In the genomic region with DNA sequence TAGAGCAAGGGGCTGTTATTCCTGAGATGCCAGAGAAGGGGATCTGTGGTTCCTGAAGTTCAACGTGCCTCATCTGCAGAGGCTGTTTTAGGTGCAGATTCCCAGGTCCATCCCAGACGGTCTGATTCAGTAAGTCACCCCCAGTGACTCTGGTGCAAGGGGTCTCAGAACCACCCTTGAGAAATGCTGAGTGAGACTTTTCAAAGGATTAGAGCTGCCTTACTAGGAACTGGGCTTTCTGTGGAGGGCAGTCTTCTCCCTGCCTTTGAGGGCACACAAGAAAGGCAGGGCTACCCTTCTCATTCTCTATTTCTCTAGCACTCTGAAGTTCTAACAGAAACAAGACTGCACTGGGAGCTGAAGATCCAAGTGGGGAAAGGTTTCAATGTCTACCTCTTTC, we compare ENCODE assay signal across 28 cellular contexts.
"Had no signal": no experiment of that assay in that cellular context is flagged by ENCODE, and none has a peak within 500 bp of the region (broad histone marks: within the 10 kb centered on the region; RNA-seq: fewer than 3 reads in every experiment).

No MANE protein-coding gene starts in this region.

- H3K9me3 Mint-ChIP-seq: naive thymus-derived CD8-positive, alpha-beta T cell; nephron; neural crest cell; stimulated activated effector memory CD8-positive, alpha-beta T cell treated with anti-CD3 and anti-CD28 coated beads, Interleukin-12 subunit alpha, Interleukin-12 subunit beta, amount 100 ng/mL, for 72 hours; stimulated activated naive CD8-positive, alpha-beta T cell treated with anti-CD3 and anti-CD28 coated beads, Interleukin-15, amount 100 ng/mL, for 72 hours; type B pancreatic cell had no signal

- H3K4me1 Mint-ChIP-seq: immature natural killer cell; neural crest cell; stimulated activated naive CD8-positive, alpha-beta T cell treated with anti-CD3 and anti-CD28 coated beads, Interleukin-15, amount 100 ng/mL, for 72 hours had no signal

- ATAC-seq: left colon; left lung; lower lobe of right lung; naive thymus-derived CD8-positive, alpha-beta T cell; pancreas; right cardiac atrium; stimulated activated effector memory CD8-positive, alpha-beta T cell treated with anti-CD3 and anti-CD28 coated beads, Interleukin-12 subunit alpha, Interleukin-12 subunit beta, amount 100 ng/mL, for 72 hours; stimulated activated naive CD8-positive, alpha-beta T cell treated with anti-CD3 and anti-CD28 coated beads, Interleukin-15, amount 100 ng/mL, for 72 hours had no signal

- H3K27me3 ChIP-seq: pancreas, sigmoid colon, spleen, tibial nerve, uterus had no signal

- DNase-seq: hypothalamus; immature natural killer cell; kidney; left colon; left lung; lower lobe of right lung; mammary epithelial cell; mesenchymal stem cell; naive thymus-derived CD8-positive, alpha-beta T cell; nucleus accumbens; pancreas; retina; right cardiac atrium; sigmoid colon; small intestine; spleen; stimulated activated CD4-positive, alpha-beta T cell treated with anti-CD3 and anti-CD28 coated beads, Interleukin-4, amount 100 ng/mL, for 24 hours; stimulated activated naive CD4-positive, alpha-beta T cell treated with Interleukin-2 at 50 U/mL for 16 hours; stimulated activated naive CD8-positive, alpha-beta T cell treated with anti-CD3 and anti-CD28 coated beads, Interleukin-15, amount 100 ng/mL, for 72 hours; substantia nigra; uterus had no signal

- H3K9me3 ChIP-seq: left lung, lower lobe of right lung, pancreas, prostate gland, sigmoid colon, spleen, tibial nerve, uterus had no signal

- H3K4me1 ChIP-seq: lower lobe of right lung, pancreas, prostate gland, sigmoid colon, tibial nerve, uterus had no signal

- H3K27ac ChIP-seq: left lung, lower lobe of right lung, pancreas, prostate gland, sigmoid colon, spleen, tibial nerve, uterus had no signal

- H3K36me3 ChIP-seq: left lung, lower lobe of right lung, pancreas, prostate gland, sigmoid colon, spleen, tibial nerve, uterus had no signal

- H3K4me3 ChIP-seq: left lung, lower lobe of right lung, pancreas, prostate gland, sigmoid colon, spleen, tibial nerve, uterus had no signal

- FAIRE-seq: islet of Langerhans, kidney, pancreas, small intestine had no signal

- H3K36me3 Mint-ChIP-seq: naive thymus-derived CD8-positive, alpha-beta T cell; stimulated activated effector memory CD8-positive, alpha-beta T cell treated with anti-CD3 and anti-CD28 coated beads, Interleukin-12 subunit alpha, Interleukin-12 subunit beta, amount 100 ng/mL, for 72 hours; type B pancreatic cell had no signal

- H3K27ac Mint-ChIP-seq: nephron; stimulated activated effector memory CD8-positive, alpha-beta T cell treated with anti-CD3 and anti-CD28 coated beads, Interleukin-12 subunit alpha, Interleukin-12 subunit beta, amount 100 ng/mL, for 72 hours; stimulated activated naive CD8-positive, alpha-beta T cell treated with anti-CD3 and anti-CD28 coated beads, Interleukin-15, amount 100 ng/mL, for 72 hours; type B pancreatic cell had no signal

- H3K4me3 Mint-ChIP-seq: immature natural killer cell; naive thymus-derived CD8-positive, alpha-beta T cell; nephron; neural crest cell; stimulated activated effector memory CD8-positive, alpha-beta T cell treated with anti-CD3 and anti-CD28 coated beads, Interleukin-12 subunit alpha, Interleukin-12 subunit beta, amount 100 ng/mL, for 72 hours; stimulated activated naive CD8-positive, alpha-beta T cell treated with anti-CD3 and anti-CD28 coated beads, Interleukin-15, amount 100 ng/mL, for 72 hours; type B pancreatic cell had no signal
